13 cellular contexts compared by ENCODE assay signal in the genomic region with DNA sequence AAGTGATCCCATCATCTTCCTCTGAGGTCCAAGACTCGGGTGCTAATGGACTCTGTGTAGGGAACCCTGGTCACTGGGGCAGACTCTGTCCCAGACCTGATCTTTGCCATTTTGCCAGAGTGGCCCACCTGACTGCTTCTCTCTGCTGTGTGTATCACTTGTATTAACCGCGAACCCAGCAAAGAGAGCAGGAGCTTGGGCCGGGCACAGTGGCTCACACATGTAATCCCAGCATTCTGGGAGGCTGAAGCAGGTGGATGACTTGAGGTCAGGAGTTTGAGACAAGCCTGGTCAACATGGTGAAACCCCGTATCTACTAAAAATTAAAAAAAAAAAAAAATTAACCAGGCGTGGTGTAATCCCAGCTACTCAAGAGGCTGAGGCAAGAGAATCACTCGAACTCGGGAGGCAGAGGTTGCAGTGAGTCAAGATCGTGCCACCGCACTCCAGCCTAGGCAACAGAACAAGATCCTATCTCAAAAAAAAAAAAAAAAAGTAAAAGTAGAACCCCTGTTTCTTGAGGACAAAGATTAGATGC. TPM values are rescaled to one million over a fixed set of nuclear protein-coding genes. Genes with fewer than 3 reads are reported as not detected.
DNase-seq lines count a peak whose midpoint lies in the region; ATAC-seq and TF ChIP-seq lines count a peak whose summit lies in the region.
"Had no signal": no experiment of that assay in that cellular context is flagged by ENCODE, and none has a peak within 500 bp of the region (broad histone marks: within the 10 kb centered on the region; RNA-seq: fewer than 3 reads in every experiment).

No MANE protein-coding gene starts in this region.

- H3K36me3 Mint-ChIP-seq in activated B cell treated with CpG ODN at 0.5 μM for 24 hours (ENCODE audit: low read depth), result no peaks in the 10 kb centered on the region
- H3K36me3 Mint-ChIP-seq in immature natural killer cell, result no peaks in the 10 kb centered on the region

- peaks cover 98% of the 10 kb centered on the region for H3K4me1 Mint-ChIP-seq in activated B cell treated with CpG ODN at 0.5 μM for 24 hours
- H3K4me1 Mint-ChIP-seq in immature natural killer cell, result peaks cover 58 to 74% of the 10 kb centered on the region in 2 donors

- H3K27me3 Mint-ChIP-seq in activated B cell treated with CpG ODN at 0.5 μM for 24 hours, result no peaks in the 10 kb centered on the region
- peaks cover 2 to 3% (median 3%) of the 10 kb centered on the region in 3 donors for H3K27me3 Mint-ChIP-seq in immature natural killer cell (ENCODE audit: low read depth in 3 of 3)

- CTCF ChIA-PET in activated B cell treated with CpG ODN at 0.5 μM for 24 hours (lab: Charles Lee), result interaction anchor here (1.1 to 4.1 kb wide), 4 partner anchors 15 to 40 kb away, joined by 3 to 33 read pairs (median 4); no protein-coding TSS in a partner anchor

- intact Hi-C loops in activated B cell treated with CpG ODN at 0.5 μM for 24 hours (cut with micrococcal nuclease), result no loop called here

- H3K4me3 Mint-ChIP-seq in activated B cell treated with CpG ODN at 0.5 μM for 24 hours (peak overlapping the region; percentile 53), immature natural killer cell (peak overlapping the region; percentile 44 to 74 (median 62))

- POLR2A ChIA-PET in activated B cell treated with CpG ODN at 0.5 μM for 24 hours (lab: Charles Lee), result interaction anchor here (0.6 to 16.5 kb wide), 9 partner anchors 9 to 387 kb away, joined by 3 to 563 read pairs (median 7); a partner anchor contains a TSS

- no peaks in the 10 kb centered on the region for H3K9me3 Mint-ChIP-seq in activated B cell treated with CpG ODN at 0.5 μM for 24 hours
- peaks cover 0 to 2% (median 0%) of the 10 kb centered on the region in 6 donors for H3K9me3 Mint-ChIP-seq in immature natural killer cell

- ATAC-seq in activated B cell treated with CpG ODN at 0.5 μM for 24 hours (ENCODE audit: low read depth), result no peak

- peak overlapping the region; percentile 8; the same call in 1 of the 2 replicates for H3K27ac ChIP-seq in C4-2B
- H3K27ac ChIP-seq: HL-60, right atrium auricular region had no signal

- peak; percentile 27 for DNase-seq in HCEC 1CT
- DNase-seq in activated B cell treated with CpG ODN at 0.5 μM for 24 hours, result no peak
- peak in 1 of 3 donors; percentile 14 for DNase-seq in immature natural killer cell
- no peak for DNase-seq in NCI-H2107 (lab: John Stamatoyannopoulos, UW)
- DNase-seq in occipital lobe (lab: John Stamatoyannopoulos, UW), result no peak
- no peak for DNase-seq in iPS-NIHi11 (ENCODE audit: low spot score)
- no peak for DNase-seq in DMS153 treated with DMSO at 0.1 percent for 48 hours (lab: John Stamatoyannopoulos, UW; ENCODE audit: unreplicated experiment)
- DNase-seq: NCI-H2029 treated with DMSO at 0.1 percent for 48 hours had no signal

- TF ChIP-seq CTCF in C4-2B (conservative IDR thresholded peaks at IDR 0.05), result no peak
- TF ChIP-seq CTCF in activated B cell treated with CpG ODN at 0.5 μM for 24 hours (IDR thresholded peaks at IDR 0.05), result no peak

- H3K27ac Mint-ChIP-seq in activated B cell treated with CpG ODN at 0.5 μM for 24 hours (peak overlapping the region; percentile 93), immature natural killer cell (peak overlapping the region in 5 of 6 donors; percentile 41 to 79 (median 78))

RNA-seq across cellular contexts. Expression of a gene that starts 32.9 kb away (rescaled TPM):
- not detected in 2 replicates for total RNA-seq in activated B cell treated with CpG ODN at 0.5 μM for 24 hours
- polyA plus RNA-seq in immature natural killer cell, result not detected
- not detected for total RNA-seq in occipital lobe
- total RNA-seq: lung microvascular endothelial cell, SK-MEL-5 had no signal

RNA-seq across cellular contexts. Expression of a gene that starts 33.4 kb away (rescaled TPM):
- 159 and 178 TPM in 2 replicates for total RNA-seq in activated B cell treated with CpG ODN at 0.5 μM for 24 hours
- 1 to 10 TPM in 1 of 3 donors, under 1 TPM in 1, not detected in 1; 0.90 to 3.7 TPM for polyA plus RNA-seq in immature natural killer cell
- 51.5 TPM for total RNA-seq in occipital lobe
